In genomic region chr7:151311294-151311864, GRCh38 we compare ENCODE assay signal across 9 cellular contexts. TPM values are rescaled to one million over a fixed set of nuclear protein-coding genes. Genes with fewer than 3 reads are reported as not detected.
DNase-seq lines count a peak whose midpoint lies in the region; ATAC-seq and TF ChIP-seq lines count a peak whose summit lies in the region.
"Had no signal": no experiment of that assay in that cellular context is flagged by ENCODE, and none has a peak within 500 bp of the region (broad histone marks: within the 10 kb centered on the region; RNA-seq: fewer than 3 reads in every experiment).

No MANE protein-coding gene starts in this region.

- H3K4me1 Mint-ChIP-seq in MCF 10A (ENCODE audit: insufficient read depth, unreplicated experiment), result no peaks in the 10 kb centered on the region

- H3K27me3 Mint-ChIP-seq in MCF 10A (ENCODE audit: insufficient read depth, unreplicated experiment), result peaks cover 16% of the 10 kb centered on the region

- ATAC-seq in HG03342 (IDR thresholded peaks at IDR 0.05; ENCODE audit: unreplicated experiment), result no peak

- TF ChIP-seq CTCF in MCF 10A (IDR thresholded peaks at IDR 0.05; ENCODE audit: unreplicated experiment) (no peak), breast epithelium (IDR thresholded peaks at IDR 0.05) (no peak), cardiac fibroblast (IDR thresholded peaks at IDR 0.05; ENCODE audit: low read depth, low read length) (peak; percentile 14), testis (IDR thresholded peaks at IDR 0.05) (peak in 1 of 3 experiments; percentile 38)

- TF ChIP-seq POLR2A in breast epithelium (IDR thresholded peaks at IDR 0.05) (no peak), testis (IDR thresholded peaks at IDR 0.05) (no peak)

- no peak overlapping the region for H3K4me3 Mint-ChIP-seq in MCF 10A (ENCODE audit: unreplicated experiment)

- DNase-seq in MCF 10A (ENCODE audit: unreplicated experiment), result peak; percentile 22
- no peak for DNase-seq in breast epithelium (ENCODE audit: low spot score in 2 of 2)
- peak; percentile 92 for DNase-seq in NAMALWA (ENCODE audit: low spot score)
- DNase-seq in cardiac fibroblast (ENCODE audit: low read depth in 2 of 2), result peak in 1 of 2 donors; percentile 21
- peak; percentile 68 for DNase-seq in testis
- no peak for DNase-seq in Ammon's horn (ENCODE audit: low spot score)
- no peak for DNase-seq in NCI-H2029 treated with DMSO at 0.1 percent for 48 hours (lab: John Stamatoyannopoulos, UW)

- no peak overlapping the region for H3K27ac Mint-ChIP-seq in MCF 10A (ENCODE audit: low read depth, unreplicated experiment)

- no peaks in the 10 kb centered on the region for H3K9me3 Mint-ChIP-seq in MCF 10A (ENCODE audit: unreplicated experiment)

- H3K9me3 ChIP-seq in breast epithelium (peaks cover 0 to 5% of the 10 kb centered on the region in 2 donors), testis (no peaks in the 10 kb centered on the region)
- H3K9me3 ChIP-seq: body of pancreas had no signal

- H3K36me3 ChIP-seq in breast epithelium (no peaks in the 10 kb centered on the region), testis (ENCODE audit: low read depth, missing control alignments) (no peaks in the 10 kb centered on the region)

- intact Hi-C loops in MCF 10A (cut with micrococcal nuclease), result no loop called here
- intact Hi-C loops in breast epithelium (cut with DNase I; ENCODE audit: low total_unique reads), result no loop called here
- intact Hi-C loops in testis (cut with DNase I; ENCODE audit: low total_unique reads), result no loop called here

- no peaks in the 10 kb centered on the region for H3K36me3 Mint-ChIP-seq in MCF 10A (ENCODE audit: insufficient read depth, unreplicated experiment)

- POLR2A ChIA-PET in MCF 10A (lab: Yijun Ruan, JAX), result interaction anchor here (0.6 kb wide), 1 partner anchor 25 kb away, joined by 3 read pairs; no protein-coding TSS in a partner anchor

- H3K4me3 ChIP-seq in breast epithelium (no peak overlapping the region), cardiac fibroblast (replicated peaks in 1 of 2; ENCODE audit: low read depth in 2 of 2, low read length in 2 of 2) (no peak overlapping the region), testis (no peak overlapping the region)
- H3K4me3 ChIP-seq: body of pancreas had no signal

- WGBS in testis, 2 donors, result 47 to 50% methylated on average over 6 of the region's 6 CpGs

- H3K27me3 ChIP-seq in breast epithelium (no peaks in the 10 kb centered on the region), testis (no peaks in the 10 kb centered on the region)
- H3K27me3 ChIP-seq: body of pancreas had no signal

- H3K27ac ChIP-seq in breast epithelium (no peak overlapping the region), testis (no peak overlapping the region)
- H3K27ac ChIP-seq: body of pancreas had no signal

- no peaks in the 10 kb centered on the region for H3K4me1 ChIP-seq in breast epithelium
- H3K4me1 ChIP-seq in testis, result no peaks in the 10 kb centered on the region
- H3K4me1 ChIP-seq: body of pancreas had no signal

- no TSS peak for BruUV-seq in MCF 10A (replicated peaks; lab: Mats Ljungman, UMichigan)

- CTCF ChIA-PET in MCF 10A (lab: Yijun Ruan, JAX), result interaction anchor here (0.5 to 4.2 kb wide), 14 partner anchors 10 to 1569 kb away, joined by 3 to 37 read pairs (median 4); no protein-coding TSS in a partner anchor

RNA-seq across cellular contexts. Expression of gene NUB1, which starts 30.2 kb away (rescaled TPM):
- total RNA-seq in MCF 10A (2022), result 53.3 and 59.6 TPM in 2 replicates
- total RNA-seq in breast epithelium, result 10 to 100 TPM; 61.9 to 71.7 (median 62.7) TPM
- 10 to 100 TPM; 57.9 to 59.6 TPM for total RNA-seq in testis
- polyA plus RNA-seq in testis (ENCODE audit: insufficient read depth, low read depth, low replicate concordance), result 140 TPM

Comparison
In these comparisons a context has a peak if more than half of its experiments do, and no peak if none do; other contexts are left out.
1. DNase-seq: peak in MCF 10A (single experiment), NAMALWA (single experiment) and testis (single experiment); none in breast epithelium (0 of 2), Ammon's horn (single experiment) and NCI-H2029 treated with DMSO at 0.1 percent for 48 hours (single experiment).